In genomic region chr11:85526564-85526963, GRCh38 we compare ENCODE assay signal across 16 cellular contexts.
DNase-seq lines count a peak whose midpoint lies in the region; ATAC-seq and TF ChIP-seq lines count a peak whose summit lies in the region.
"Had no signal": no experiment of that assay in that cellular context is flagged by ENCODE, and none has a peak within 500 bp of the region (broad histone marks: within the 10 kb centered on the region; RNA-seq: fewer than 3 reads in every experiment).

No MANE protein-coding gene starts in this region.

- H3K9ac ChIP-seq in H9 (ENCODE audit: extremely low read depth, insufficient read length, low read length) (no peak overlapping the region), iPS-20b (ENCODE audit: low read depth, low read length) (peak overlapping the region; percentile 38; the same call in 1 of the 2 replicates)
- H3K9ac ChIP-seq: BLaER1, GM23248 had no signal

- H2BK5ac ChIP-seq in H9 (ENCODE audit: insufficient read length, low read length) = no peak overlapping the region

- H3K27me3 Mint-ChIP-seq in H9 (ENCODE audit: low read depth) = no peaks in the 10 kb centered on the region; the same call in 1 of the 2 replicates
- H3K27me3 Mint-ChIP-seq in WTC11 (ENCODE audit: low read depth) = peaks cover 2% of the 10 kb centered on the region; the same call in 1 of the 2 replicates
- no peaks in the 10 kb centered on the region for H3K27me3 Mint-ChIP-seq in stimulated activated naive CD8-positive, alpha-beta T cell treated with anti-CD3 and anti-CD28 coated beads, Interleukin-15, amount 100 ng/mL, for 72 hours
- H3K27me3 Mint-ChIP-seq: CD4-positive, alpha-beta memory T cell had no signal

- H3K9me3 ChIP-seq in H9 (ENCODE audit: control insufficient read depth, low read depth, low read length) (peaks cover 19% of the 10 kb centered on the region), iPS-20b (ENCODE audit: insufficient read depth, low read depth, low read length) (peaks cover 24% of the 10 kb centered on the region)

- H3K56ac ChIP-seq in H9 (ENCODE audit: insufficient read length, low read depth, low read length) = no peak overlapping the region

- no peaks in the 10 kb centered on the region for H3K23me2 ChIP-seq in H9 (ENCODE audit: insufficient read length, low read depth, low read length, poor library complexity, severe bottlenecking)

- H4K8ac ChIP-seq in H9 (replicated peaks; ENCODE audit: insufficient read length, low read depth, low read length) = no peak overlapping the region

- H3K4me3 ChIP-seq in iPS-20b (ENCODE audit: low read length) = peak overlapping the region; percentile 34; the same call in 1 of the 2 replicates
- H3K4me3 ChIP-seq: BLaER1, GM23248 had no signal

- no peak overlapping the region for H2BK20ac ChIP-seq in H9 (ENCODE audit: low read depth, low read length, poor library complexity, severe bottlenecking)

- H4K91ac ChIP-seq in H9 (ENCODE audit: insufficient read length, low read depth, low read length) = no peak overlapping the region

- no peak overlapping the region for H2BK12ac ChIP-seq in H9 (ENCODE audit: insufficient read length, low read depth, low read length)

- no peaks in the 10 kb centered on the region for H3K36me3 ChIP-seq in iPS-20b (ENCODE audit: insufficient read depth, low read depth, low read length)

- H3K4me1 Mint-ChIP-seq in H9 = peaks cover 30 to 39% of the 10 kb centered on the region in 2 experiments
- H3K4me1 Mint-ChIP-seq in WTC11 = peaks cover 50% of the 10 kb centered on the region
- H3K4me1 Mint-ChIP-seq in stimulated activated naive CD8-positive, alpha-beta T cell treated with anti-CD3 and anti-CD28 coated beads, Interleukin-15, amount 100 ng/mL, for 72 hours = no peaks in the 10 kb centered on the region
- H3K4me1 Mint-ChIP-seq: CD14-positive monocyte; CD4-positive, alpha-beta memory T cell had no signal

- H3K27me3 ChIP-seq in H9 (ENCODE audit: insufficient read depth, low read length) (no peaks in the 10 kb centered on the region), iPS-20b (ENCODE audit: insufficient read depth, low read length) (no peaks in the 10 kb centered on the region)
- H3K27me3 ChIP-seq: BLaER1 had no signal

- peak overlapping the region; percentile 17 for H3K4me2 ChIP-seq in H9 (ENCODE audit: insufficient read depth, insufficient read length, low read length)
- H3K4me2 ChIP-seq: BLaER1 had no signal

- no peak overlapping the region for H3K14ac ChIP-seq in H9 (ENCODE audit: insufficient read depth, low read length)

- H3T11ph ChIP-seq in H9 (ENCODE audit: low read length) = no peak overlapping the region

- no peak overlapping the region for H2BK15ac ChIP-seq in H9 (ENCODE audit: low read depth, low read length)

- peaks cover 42 to 58% (median 45%) of the 10 kb centered on the region in 3 experiments for H3K36me3 Mint-ChIP-seq in H9 (ENCODE audit: insufficient read depth in 1 of 3, low read depth in 3 of 3)
- peaks cover 53% of the 10 kb centered on the region for H3K36me3 Mint-ChIP-seq in WTC11
- H3K36me3 Mint-ChIP-seq: CD14-positive monocyte had no signal

- H3K27ac Mint-ChIP-seq in H9 = peak overlapping the region; percentile 92 to 98 (median 94); a peak in 6 of 7 replicates
- H3K27ac Mint-ChIP-seq in WTC11 = peak overlapping the region; percentile 93
- H3K27ac Mint-ChIP-seq in stimulated activated naive CD8-positive, alpha-beta T cell treated with anti-CD3 and anti-CD28 coated beads, Interleukin-15, amount 100 ng/mL, for 72 hours = no peak overlapping the region
- H3K27ac Mint-ChIP-seq: CD14-positive monocyte had no signal

- H3K79me1 ChIP-seq in H9 (ENCODE audit: insufficient read depth, low read depth, low read length, poor library complexity, severe bottlenecking) = no peaks in the 10 kb centered on the region

- no peak overlapping the region for H2AK5ac ChIP-seq in H9 (ENCODE audit: insufficient read length, low read length)

- H3K27ac ChIP-seq in H9 (ENCODE audit: insufficient read length, low read depth, low read length) = no peak overlapping the region
- no peak overlapping the region for H3K27ac ChIP-seq in iPS-20b (ENCODE audit: low read length)
- H3K27ac ChIP-seq: BLaER1, GM23248 had no signal

- H3K79me2 ChIP-seq in H9 (ENCODE audit: insufficient read depth, low read length) = no peaks in the 10 kb centered on the region

- H3K4me1 ChIP-seq in H9 (ENCODE audit: insufficient read depth, low read length) (peaks cover 9% of the 10 kb centered on the region; the same call in 1 of the 2 replicates), iPS-20b (ENCODE audit: insufficient read depth, low read length) (peaks cover 25% of the 10 kb centered on the region)
- H3K4me1 ChIP-seq: BLaER1 had no signal

- H2AFZ ChIP-seq in H9 (ENCODE audit: low read length) = no peak overlapping the region
- H2AFZ ChIP-seq: GM23248 had no signal

- H3K4me3 Mint-ChIP-seq in H9 (no peak overlapping the region; a peak in 1 of 5 replicates), WTC11 (peak overlapping the region; percentile 1; the same call in 1 of the 2 replicates)
- H3K4me3 Mint-ChIP-seq in stimulated activated naive CD8-positive, alpha-beta T cell treated with anti-CD3 and anti-CD28 coated beads, Interleukin-15, amount 100 ng/mL, for 72 hours = no peak overlapping the region
- H3K4me3 Mint-ChIP-seq: CD14-positive monocyte; CD4-positive, alpha-beta memory T cell had no signal

- no peaks in the 10 kb centered on the region for H4K20me1 ChIP-seq in H9 (ENCODE audit: control insufficient read depth, insufficient read depth, insufficient read length)
- H4K20me1 ChIP-seq: BLaER1 had no signal

- CTCF ChIA-PET in WTC11 (lab: Charles Lee) = no interaction called here

- H3K18ac ChIP-seq in H9 (ENCODE audit: insufficient read length, low read depth, low read length) = no peak overlapping the region

- no peak for TF ChIP-seq CTCF in H9 (conservative IDR thresholded peaks at IDR 0.05)
- no peak for TF ChIP-seq CTCF in WTC11 (IDR thresholded peaks at IDR 0.05)

- no peak overlapping the region for H3K23ac ChIP-seq in H9 (ENCODE audit: insufficient read length, low read depth, low read length)

- no peak overlapping the region for H4K5ac ChIP-seq in H9 (ENCODE audit: insufficient read length, low read depth, low read length)

- H3K9me3 Mint-ChIP-seq in H9 (peaks cover 39 to 42% of the 10 kb centered on the region in 2 experiments), WTC11 (peaks cover 46% of the 10 kb centered on the region)
- H3K9me3 Mint-ChIP-seq in stimulated activated naive CD8-positive, alpha-beta T cell treated with anti-CD3 and anti-CD28 coated beads, Interleukin-15, amount 100 ng/mL, for 72 hours = peaks cover 20 to 26% of the 10 kb centered on the region in 2 donors

- DNase-seq in H9 (no peak), WTC11 (ENCODE audit: low spot score) (no peak)
- no peak for DNase-seq in stimulated activated CD4-positive, alpha-beta T cell treated with anti-CD3 and anti-CD28 coated beads, Interleukin-12 subunit alpha, Interleukin-12 subunit beta, amount 100 ng/mL, for 4 hours
- no peak for DNase-seq in stimulated activated naive CD8-positive, alpha-beta T cell treated with anti-CD3 and anti-CD28 coated beads, Interleukin-15, amount 100 ng/mL, for 72 hours
- DNase-seq: 8988T; CD4-positive, alpha-beta memory T cell; DMS153; DMS79; GDM1; GM23248; H7 had no signal

- H3K4ac ChIP-seq in H9 (ENCODE audit: low read depth, low read length) = no peak overlapping the region

- ATAC-seq in WTC11 (peak; percentile 52), HG03159 (IDR thresholded peaks at IDR 0.05; ENCODE audit: unreplicated experiment) (no peak), HG02588 (IDR thresholded peaks at IDR 0.05; ENCODE audit: unreplicated experiment) (no peak)
- ATAC-seq in stimulated activated naive CD8-positive, alpha-beta T cell treated with anti-CD3 and anti-CD28 coated beads, Interleukin-15, amount 100 ng/mL, for 72 hours = no peak

- POLR2A ChIA-PET in WTC11 (lab: Charles Lee) = no interaction called here

- no peak overlapping the region for H2BK120ac ChIP-seq in H9 (ENCODE audit: low read depth, low read length, poor library complexity, severe bottlenecking)

TF ChIP-seq in WTC11, 78 proteins besides CTCF, POLR2A, EP300 and RAD21 (continues in another document):
- TF ChIP-seq OVOL2 (CRISPR knock-in tag; IDR thresholded peaks at IDR 0.05; ENCODE audit: borderline replicate concordance) (no peak), ZNF263 (CRISPR knock-in tag; IDR thresholded peaks at IDR 0.05; ENCODE audit: low read depth) (no peak), TEAD4 (CRISPR knock-in tag; IDR thresholded peaks at IDR 0.05) (no peak), HMGA2 (CRISPR knock-in tag; IDR thresholded peaks at IDR 0.05) (no peak), NR2C2 (CRISPR knock-in tag; IDR thresholded peaks at IDR 0.05) (no peak), TCF7 (CRISPR knock-in tag; IDR thresholded peaks at IDR 0.05; ENCODE audit: low read depth) (no peak), ZNF317 (CRISPR knock-in tag; IDR thresholded peaks at IDR 0.05; ENCODE audit: borderline replicate concordance, low read depth) (no peak), PRRX2 (CRISPR knock-in tag; IDR thresholded peaks at IDR 0.05) (no peak), IRF2 (CRISPR knock-in tag; IDR thresholded peaks at IDR 0.05; ENCODE audit: borderline replicate concordance, low read depth) (no peak), MXD4 (CRISPR knock-in tag; IDR thresholded peaks at IDR 0.05; ENCODE audit: borderline replicate concordance) (no peak)

Comparison
In these comparisons a context has a peak if more than half of its experiments do, and no peak if none do; other contexts are left out.
1. H3K27ac Mint-ChIP-seq: peak in H9 (3 of 3) and WTC11 (single experiment); none in stimulated activated naive CD8-positive, alpha-beta T cell treated with anti-CD3 and anti-CD28 coated beads, Interleukin-15, amount 100 ng/mL, for 72 hours (0 of 2).